29 cellular contexts compared by ENCODE assay signal in genomic region chr6:167077241-167077932, GRCh38. TPM values are rescaled to one million over a fixed set of nuclear protein-coding genes. Genes with fewer than 3 reads are reported as not detected.
DNase-seq lines count a peak whose midpoint lies in the region; ATAC-seq, FAIRE-seq and TF ChIP-seq lines count a peak whose summit lies in the region.
"Had no signal": no experiment of that assay in that cellular context is flagged by ENCODE, and none has a peak within 500 bp of the region (broad histone marks: within the 10 kb centered on the region; RNA-seq: fewer than 3 reads in every experiment).

No MANE protein-coding gene starts in this region.

- 1% methylated on average over 15 of the region's 15 CpGs for WGBS in HepG2 (ENCODE audit: low lambda C conversion rate)
- WGBS in right lobe of liver (ENCODE audit: insufficient coverage, low coverage, low lambda C conversion rate, missing lambda C conversion rate) = 78% methylated on average over 13 of the region's 15 CpGs

- H3K4me1 ChIP-seq in HepG2 (ENCODE audit: insufficient read depth, low read length) = peaks cover 27% of the 10 kb centered on the region
- H3K4me1 ChIP-seq in right lobe of liver = no peaks in the 10 kb centered on the region
- H3K4me1 ChIP-seq in vagina = no peaks in the 10 kb centered on the region
- H3K4me1 ChIP-seq: BE2C, HAP-1 had no signal

- no peak overlapping the region for H3K4me3 Mint-ChIP-seq in nephron progenitor cell
- H3K4me3 Mint-ChIP-seq: CD14-positive monocyte; CD8-positive, alpha-beta memory T cell; GM23338; HFFc6 had no signal

- H3K4me1 Mint-ChIP-seq in nephron progenitor cell = peaks cover 26% of the 10 kb centered on the region
- H3K4me1 Mint-ChIP-seq: GM23338 had no signal

- H3K79me2 ChIP-seq in HepG2 (ENCODE audit: insufficient read depth, low read length) = no peaks in the 10 kb centered on the region

- peak; percentile 73 for FAIRE-seq in HepG2 (lab: Jason Lieb, UNC)
- FAIRE-seq: GM18507 had no signal

- H3K27ac ChIP-seq in HepG2 (ENCODE audit: extremely low read length, insufficient read depth, low read length) (peak overlapping the region; percentile 1), right lobe of liver (no peak overlapping the region), vagina (no peak overlapping the region)
- H3K27ac ChIP-seq: 22Rv1 had no signal

- H3K4me2 ChIP-seq in HepG2 (ENCODE audit: low read depth, low read length) = peak overlapping the region; percentile 92
- H3K4me2 ChIP-seq: GM23338 had no signal

- in situ Hi-C loops in HepG2 (cut with HindIII; ENCODE audit: extremely low pct_ligation_motif_present, low pct_unique_long_range_greater_than_20kb) = no loop called here

- no peak overlapping the region; the same call in 1 of the 2 replicates for H3K9ac ChIP-seq in HepG2 (ENCODE audit: insufficient read depth, low read depth, low read length)

- peak overlapping the region; percentile 32 to 56 (median 36) for H3K4me3 ChIP-seq in HepG2 (replicated peaks in 1 of 3; ENCODE audit: insufficient read depth in 1 of 3, low read depth in 2 of 3, low read length in 3 of 3)
- H3K4me3 ChIP-seq in right lobe of liver = no peak overlapping the region
- no peak overlapping the region for H3K4me3 ChIP-seq in vagina
- H3K4me3 ChIP-seq: GM23338, HAP-1 had no signal

- CTCF ChIA-PET in HepG2 (lab: Yijun Ruan, JAX; ENCODE audit: low intra/inter-chr PET ratio, low total read pairs) = no interaction called here

- 0 out of 2 replicates have a peak, but pooled peaks have one; percentile 25 for TF ChIP-seq RAD21 in HepG2 (CRISPR knock-in tag; IDR thresholded peaks at IDR 0.05)

- ATAC-seq in HepG2 = peak; percentile 100
- ATAC-seq in right lobe of liver = no peak
- no peak for ATAC-seq in GM18498 (IDR thresholded peaks at IDR 0.05; ENCODE audit: unreplicated experiment)
- no peak for ATAC-seq in activated naive CD4-positive, alpha-beta T cell treated with anti-CD3 and anti-CD28 coated beads, Interleukin-2, amount 50 U/mL, for 72 hours
- ATAC-seq: GM23338 had no signal

- no TSS peak for BruUV-seq in HepG2 (replicated peaks; lab: Mats Ljungman, UMichigan)

- TF ChIP-seq CTCF in HepG2 (CRISPR knock-in tag; IDR thresholded peaks at IDR 0.05) (no peak), right lobe of liver (IDR thresholded peaks at IDR 0.05) (no peak), nephron progenitor cell (IDR thresholded peaks at IDR 0.05) (no peak), vagina (IDR thresholded peaks at IDR 0.05) (no peak)

- H3K36me3 Mint-ChIP-seq in nephron progenitor cell (ENCODE audit: low read depth) = peaks cover 18% of the 10 kb centered on the region
- H3K36me3 Mint-ChIP-seq in activated naive CD4-positive, alpha-beta T cell treated with anti-CD3 and anti-CD28 coated beads, Interleukin-2, amount 50 U/mL, for 72 hours = peaks cover 12 to 15% of the 10 kb centered on the region in 2 donors

- H3K27me3 ChIP-seq in HepG2 (ENCODE audit: control insufficient read depth in 1 of 2, insufficient read depth in 2 of 2, low read length in 2 of 2) = peaks cover 0 to 2% of the 10 kb centered on the region in 2 experiments; a peak in 1 of 5 replicates
- no peaks in the 10 kb centered on the region for H3K27me3 ChIP-seq in right lobe of liver
- H3K27me3 ChIP-seq in vagina = no peaks in the 10 kb centered on the region

- H3K9me3 ChIP-seq in HepG2 (ENCODE audit: low read length) (0 out of 2 replicates have a peak, but pooled peaks cover 4% of the 10 kb centered on the region), right lobe of liver (no peaks in the 10 kb centered on the region), vagina (no peaks in the 10 kb centered on the region)
- H3K9me3 ChIP-seq: BE2C, HAP-1 had no signal

- TF ChIP-seq POLR2A in HepG2 (IDR thresholded peaks at IDR 0.05; ENCODE audit: insufficient read depth in 1 of 2, low read depth in 2 of 2, low read length in 2 of 2) (no peak), right lobe of liver (IDR thresholded peaks at IDR 0.05) (no peak), vagina (IDR thresholded peaks at IDR 0.05) (no peak)

- peaks cover 6% of the 10 kb centered on the region for H3K27me3 Mint-ChIP-seq in nephron progenitor cell (ENCODE audit: low read depth, poor library complexity)

- DNase-seq in HepG2 (ENCODE audit: low spot score) = peak; percentile 65
- DNase-seq in right lobe of liver = no peak
- peak; percentile 81 for DNase-seq in left kidney (ENCODE audit: low read depth, low spot score)
- DNase-seq in nephron progenitor cell = no peak
- DNase-seq in NK-92 treated with Interleukin-12 subunit alpha and Interleukin-12 subunit beta, amount 100 ng/mL, for 24 hours (lab: John Stamatoyannopoulos, UW) = no peak
- DNase-seq in vagina (ENCODE audit: extremely low spot score in 2 of 2) = no peak
- no peak for DNase-seq in activated naive CD4-positive, alpha-beta T cell treated with anti-CD3 and anti-CD28 coated beads, Interleukin-2, amount 50 U/mL, for 72 hours (ENCODE audit: low spot score in 2 of 2)
- DNase-seq: BE2C; Calu3; CD8-positive, alpha-beta memory T cell; DMS79 treated with DMSO at 0.1 percent for 48 hours; GF-D8; HFFc6; IMR-90; KG1; MM.1S; NCI-H1694; NCI-H2029 treated with DMSO at 0.1 percent for 48 hours; NCI-H446 treated with DMSO at 0.1 percent for 48 hours; NCI-H526 treated with DMSO at 0.1 percent for 48 hours; Right ventricle myocardium superior; RPMI8226 had no signal

- TF ChIP-seq EP300 in HepG2 (IDR thresholded peaks at IDR 0.05; ENCODE audit: low read depth in 2 of 2, low read length in 2 of 2) (no peak), HepG2 (CRISPR knock-in tag; IDR thresholded peaks at IDR 0.05; ENCODE audit: borderline replicate concordance) (no peak)

- H3K36me3 ChIP-seq in HepG2 (replicated peaks in 1 of 2; ENCODE audit: control insufficient read depth in 1 of 2, insufficient read depth in 2 of 2, low read length in 2 of 2) = no peaks in the 10 kb centered on the region
- H3K36me3 ChIP-seq in right lobe of liver = no peaks in the 10 kb centered on the region
- H3K36me3 ChIP-seq in vagina = no peaks in the 10 kb centered on the region
- H3K36me3 ChIP-seq: BE2C, HAP-1 had no signal

- H2AFZ ChIP-seq in HepG2 (ENCODE audit: low read length) = no peak overlapping the region
- H2AFZ ChIP-seq: GM23338 had no signal

- intact Hi-C loops in HepG2 (cut with micrococcal nuclease; ENCODE audit: unreplicated experiment) (loop anchor here (5.0 kb wide), 1 partner anchor 45 kb away; the partner anchor contains the start of gene CCR6), right lobe of liver (cut with DNase I) (no loop called here), vagina (cut with DNase I) (no loop called here)

- no peaks in the 10 kb centered on the region for H4K20me1 ChIP-seq in HepG2 (ENCODE audit: insufficient read depth, low read length)

- peak overlapping the region; percentile 86 for H3K27ac Mint-ChIP-seq in nephron progenitor cell
- H3K27ac Mint-ChIP-seq in activated naive CD4-positive, alpha-beta T cell treated with anti-CD3 and anti-CD28 coated beads, Interleukin-2, amount 50 U/mL, for 72 hours = no peak overlapping the region
- H3K27ac Mint-ChIP-seq: CD8-positive, alpha-beta memory T cell; GM23338; HFFc6 had no signal

- POLR2A ChIA-PET in HepG2 (lab: Yijun Ruan, JAX) = interaction anchor here (0.8 kb wide), 1 partner anchor 60 kb away, joined by 3 read pairs; no protein-coding TSS in a partner anchor

- peaks cover 29% of the 10 kb centered on the region for H3K9me3 Mint-ChIP-seq in nephron progenitor cell
- H3K9me3 Mint-ChIP-seq in activated naive CD4-positive, alpha-beta T cell treated with anti-CD3 and anti-CD28 coated beads, Interleukin-2, amount 50 U/mL, for 72 hours = peaks cover 8 to 18% of the 10 kb centered on the region in 2 donors
- H3K9me3 Mint-ChIP-seq: GM23338 had no signal

TF ChIP-seq in HepG2, 621 proteins besides CTCF, POLR2A, EP300 and RAD21 (continues in another document):
- TF ChIP-seq IRF2 (CRISPR knock-in tag; IDR thresholded peaks at IDR 0.05) = peak; percentile 59
- TF ChIP-seq ZEB1 (IDR thresholded peaks at IDR 0.05; ENCODE audit: insufficient replicate concordance, low read depth) = peak; percentile 63
- no peak for TF ChIP-seq NCOA2 (CRISPR knock-in tag; IDR thresholded peaks at IDR 0.05)
- TF ChIP-seq ZNF234 (CRISPR knock-in tag; conservative IDR thresholded peaks at IDR 0.05) = no peak
- 0 out of 2 replicates have a peak, but pooled peaks have one; percentile 27 for TF ChIP-seq SOX13 (IDR thresholded peaks at IDR 0.05)
- peak in 1 of 2 experiments; percentile 56; a peak in 1 of 4 replicates for TF ChIP-seq SOX13 (CRISPR knock-in tag; conservative IDR thresholded peaks at IDR 0.05 in 1 of 2, IDR thresholded peaks at IDR 0.05 in 1 of 2)
- no peak for TF ChIP-seq RXRB (CRISPR knock-in tag; IDR thresholded peaks at IDR 0.05; ENCODE audit: borderline replicate concordance)
- peak; percentile 34; the same call in 1 of the 2 replicates for TF ChIP-seq THAP11 (CRISPR knock-in tag; IDR thresholded peaks at IDR 0.05)
- no peak for TF ChIP-seq TCF7 (IDR thresholded peaks at IDR 0.05; ENCODE audit: low read depth)

RNA-seq across cellular contexts. Expression of gene CCR6, which starts 45.5 kb away (rescaled TPM):
- total RNA-seq in HepG2 (2016; rRNA removed; fragmentation: Illumina TruSeq; extraction: Trizol) = 4.2 and 4.5 TPM in 2 replicates
- total RNA-seq in HepG2 (2016; cell fraction: cytosol; rRNA removed; fragmentation: Illumina TruSeq; extraction: Trizol; ENCODE audit: low read depth) = 0.10 TPM in 1 of 2 replicates, not detected in the other
- 4.0 and 4.5 TPM in 2 replicates for total RNA-seq in HepG2 (2016; cell fraction: insoluble cytoplasmic fraction; rRNA removed; fragmentation: Illumina TruSeq; extraction: Trizol)
- total RNA-seq in HepG2 (2016; cell fraction: membrane; rRNA removed; fragmentation: Illumina TruSeq; extraction: Trizol) = 1.2 and 1.3 TPM in 2 replicates
- total RNA-seq in HepG2 (2016; cell fraction: nucleus; rRNA removed; fragmentation: Illumina TruSeq; extraction: Trizol) = 0.56 and 1.4 TPM in 2 replicates
- polyA plus RNA-seq in HepG2 (2011; rRNA removed) = 8.7 and 11.3 TPM in 2 replicates
- polyA plus RNA-seq in HepG2 (2011; cell fraction: cytosol; rRNA removed) = 11.0 and 18.6 TPM in 2 replicates
- 3.2 and 3.5 TPM in 2 replicates for polyA plus RNA-seq in HepG2 (2011; cell fraction: nucleus; rRNA removed)
- 9.4 and 18.5 TPM in 2 replicates for polyA plus RNA-seq in HepG2 (2012)
- polyA plus RNA-seq in HepG2 (2016; cell fraction: cytosol; fragmentation: Illumina TruSeq; extraction: Trizol; ENCODE audit: low read depth) = 0.07 and 0.20 TPM in 2 replicates
- polyA plus RNA-seq in HepG2 (2016; cell fraction: insoluble cytoplasmic fraction; fragmentation: Illumina TruSeq; extraction: Trizol; ENCODE audit: low read depth) = 2.7 and 3.0 TPM in 2 replicates
- 0.43 and 0.55 TPM in 2 replicates for polyA plus RNA-seq in HepG2 (2016; cell fraction: membrane; fragmentation: Illumina TruSeq; extraction: Trizol; ENCODE audit: low read depth)
- polyA plus RNA-seq in HepG2 (2016; cell fraction: nucleus; fragmentation: Illumina TruSeq; extraction: Trizol; ENCODE audit: insufficient read depth, low read depth) = 1.1 and 2.3 TPM in 2 replicates
- 31.5 TPM in 1 of 2 replicates, not detected in the other for polyA minus RNA-seq in HepG2 (2011; rRNA and poly(A)+ RNA removed; ENCODE audit: low replicate concordance)
- polyA minus RNA-seq in HepG2 (2011; cell fraction: cytosol; rRNA and poly(A)+ RNA removed) = 9.9 and 14.7 TPM in 2 replicates
- polyA minus RNA-seq in HepG2 (2011; cell fraction: nucleus; rRNA and poly(A)+ RNA removed) = 0.77 and 1.4 TPM in 2 replicates
- under 1 TPM in 3 of 6 experiments, not detected in 3; 0.06 to 0.58 (median 0.12) TPM for total RNA-seq in right lobe of liver
- 1.2 TPM for total RNA-seq in vagina
- total RNA-seq in activated naive CD4-positive, alpha-beta T cell treated with anti-CD3 and anti-CD28 coated beads, Interleukin-2, amount 50 U/mL, for 72 hours = not detected
- total RNA-seq: Calu3, GM23338, HFFc6, IMR-90, Right ventricle myocardium superior, SK-MEL-5 had no signal
- polyA plus RNA-seq: GM23338, IMR-90 had no signal

Comparison
In these comparisons a context has a peak if more than half of its experiments do, and no peak if none do; other contexts are left out.
1. DNase-seq: peak in HepG2 (single experiment) and left kidney (single experiment); none in right lobe of liver (0 of 3), nephron progenitor cell (single experiment), NK-92 treated with Interleukin-12 subunit alpha and Interleukin-12 subunit beta, amount 100 ng/mL, for 24 hours (single experiment), vagina (0 of 2) and activated naive CD4-positive, alpha-beta T cell treated with anti-CD3 and anti-CD28 coated beads, Interleukin-2, amount 50 U/mL, for 72 hours (0 of 2).
2. H3K4me3 ChIP-seq: peak in HepG2 (3 of 3); none in right lobe of liver (0 of 3) and vagina (0 of 2).